ENCODE assay signal across 13 cellular contexts in the genomic region with DNA sequence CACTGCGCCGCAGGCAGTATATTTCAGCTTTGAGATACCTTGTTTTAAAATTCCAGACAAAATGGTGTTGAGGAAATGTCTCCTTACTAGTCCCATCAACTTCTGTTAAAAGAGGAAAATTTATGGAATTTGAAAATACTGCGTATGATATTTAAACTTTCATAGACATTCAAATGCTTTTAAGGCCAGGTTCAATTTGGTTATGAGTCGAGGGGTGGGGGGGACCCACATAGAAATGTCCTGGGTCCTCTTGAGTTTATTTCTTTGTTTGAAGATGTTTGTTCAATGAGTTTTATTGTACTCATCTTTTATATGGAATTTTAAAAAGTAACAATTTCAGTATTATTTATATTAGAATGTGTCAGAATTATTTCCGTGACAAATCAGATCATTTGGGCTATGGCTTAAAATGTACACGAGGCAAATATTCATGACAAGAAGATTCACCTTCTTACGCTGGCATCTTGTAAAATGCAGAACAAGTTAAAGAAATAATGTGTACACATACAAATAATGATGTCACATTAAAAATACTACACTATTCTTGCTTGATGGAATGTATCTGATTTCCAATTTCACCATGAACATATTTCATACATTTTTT. TPM values are rescaled to one million over a fixed set of nuclear protein-coding genes. Genes with fewer than 3 reads are reported as not detected.
DNase-seq lines count a peak whose midpoint lies in the region; ATAC-seq and TF ChIP-seq lines count a peak whose summit lies in the region.
"Had no signal": no experiment of that assay in that cellular context is flagged by ENCODE, and none has a peak within 500 bp of the region (broad histone marks: within the 10 kb centered on the region; RNA-seq: fewer than 3 reads in every experiment).

No MANE protein-coding gene starts in this region.

- peaks cover 25% of the 10 kb centered on the region for H3K4me1 Mint-ChIP-seq in activated CD8-positive, alpha-beta T cell treated with anti-CD3 and anti-CD28 coated beads, Interleukin-2, amount 10 ng/mL, durations not matched to agents 7 days and 5 days (ENCODE audit: low read depth)

- H3K4me1 ChIP-seq in heart left ventricle, result peaks cover 0 to 35% (median 0%) of the 10 kb centered on the region in 12 donors
- H3K4me1 ChIP-seq in mesendoderm (ENCODE audit: control insufficient read depth, low read depth, low read length), result no peaks in the 10 kb centered on the region
- H3K4me1 ChIP-seq in urinary bladder (ENCODE audit: insufficient read depth), result no peaks in the 10 kb centered on the region
- no peaks in the 10 kb centered on the region for H3K4me1 ChIP-seq in prostate gland (replicated peaks)
- peaks cover 4% of the 10 kb centered on the region for H3K4me1 ChIP-seq in mammary epithelial cell (ENCODE audit: insufficient read depth, low read length)
- H3K4me1 ChIP-seq: foreskin keratinocyte had no signal

- H3K36me3 ChIP-seq in heart left ventricle (no peaks in the 10 kb centered on the region), mesendoderm (ENCODE audit: control insufficient read depth, insufficient read depth, low read length) (no peaks in the 10 kb centered on the region), urinary bladder (ENCODE audit: insufficient read depth) (no peaks in the 10 kb centered on the region), prostate gland (no peaks in the 10 kb centered on the region), mammary epithelial cell (ENCODE audit: insufficient read depth, low read length) (no peaks in the 10 kb centered on the region)

- WGBS in heart left ventricle, 4 donors, result 73 to 83% (median 79%) methylated on average over 7 of the region's 7 CpGs
- WGBS in mesendoderm (ENCODE audit: extremely low coverage, insufficient coverage, low lambda C conversion rate), result no CpG with 5 or more reads among the region's 7 CpGs
- 69% methylated on average over 7 of the region's 7 CpGs for WGBS in urinary bladder
- 72% methylated on average over 7 of the region's 7 CpGs for WGBS in prostate gland
- WGBS in mammary epithelial cell (ENCODE audit: low coverage, missing lambda C conversion rate), result 90% methylated on average over 7 of the region's 7 CpGs

- BruUV-seq in mammary epithelial cell (replicated peaks; lab: Mats Ljungman, UMichigan), result no TSS peak

- intact Hi-C loops in heart left ventricle (cut with DNase I), result loop anchor here in 1 of 10 donors (10.0 kb wide), 1 partner anchor 101 kb away; no protein-coding TSS in a partner anchor
- intact Hi-C loops in left cardiac atrium (cut with DNase I), result no loop called here
- intact Hi-C loops in prostate gland (cut with DNase I), result no loop called here
- intact Hi-C loops in mammary epithelial cell (cut with micrococcal nuclease), result no loop called here

- dilution Hi-C loops in mammary epithelial cell (cut with HindIII; ENCODE audit: low sequenced_read_pairs), result no loop called here

- no peak overlapping the region for H3K9ac ChIP-seq in mesendoderm (ENCODE audit: low read length)
- H3K9ac ChIP-seq in mammary epithelial cell (ENCODE audit: insufficient read depth, low read length), result no peak overlapping the region

- no peaks in the 10 kb centered on the region for H3K79me2 ChIP-seq in mesendoderm (ENCODE audit: control insufficient read depth, insufficient read depth, low read length)
- no peaks in the 10 kb centered on the region for H3K79me2 ChIP-seq in mammary epithelial cell (ENCODE audit: insufficient read depth, low read length)

- no peak overlapping the region for H3K4ac ChIP-seq in mesendoderm (ENCODE audit: low read depth, low read length)

- H3K4me3 ChIP-seq in heart left ventricle (peak overlapping the region in 8 of 12 donors; percentile 27 to 76 (median 54)), mesendoderm (ENCODE audit: low read length) (no peak overlapping the region), urinary bladder (ENCODE audit: low read depth, low read length) (peak overlapping the region; percentile 61), prostate gland (no peak overlapping the region), mammary epithelial cell (replicated peaks in 1 of 3; ENCODE audit: insufficient read depth in 1 of 3, low read depth in 2 of 3, low read length in 3 of 3) (no peak overlapping the region)

- H3K27ac ChIP-seq in heart left ventricle, result peak overlapping the region in 2 of 12 donors; percentile 56 to 96
- H3K27ac ChIP-seq in mesendoderm (ENCODE audit: low read depth, low read length), result no peak overlapping the region
- no peak overlapping the region for H3K27ac ChIP-seq in urinary bladder (ENCODE audit: low read depth)
- H3K27ac ChIP-seq in prostate gland, result no peak overlapping the region
- no peak overlapping the region for H3K27ac ChIP-seq in mammary epithelial cell (ENCODE audit: insufficient read depth, low read depth, low read length)
- H3K27ac ChIP-seq: foreskin keratinocyte had no signal

- no peak overlapping the region for H2AK5ac ChIP-seq in mesendoderm (ENCODE audit: low read length)

- H3K4me3 Mint-ChIP-seq in activated CD8-positive, alpha-beta T cell treated with anti-CD3 and anti-CD28 coated beads, Interleukin-2, amount 10 ng/mL, durations not matched to agents 7 days and 5 days, result peak overlapping the region; percentile 92

- H4K8ac ChIP-seq in mesendoderm (ENCODE audit: low read depth, low read length), result no peak overlapping the region

- no peak overlapping the region for H4K5ac ChIP-seq in mesendoderm (ENCODE audit: low read length)

- CTCF ChIA-PET in activated CD8-positive, alpha-beta T cell treated with anti-CD3 and anti-CD28 coated beads, Interleukin-2, amount 10 ng/mL, durations not matched to agents 7 days and 5 days (lab: Charles Lee), result interaction anchor here (0.7 to 12.9 kb wide), 15 partner anchors 10 to 161 kb away, joined by 3 to 197 read pairs (median 4); no protein-coding TSS in a partner anchor
- CTCF ChIA-PET in mammary epithelial cell (lab: Charles Lee; ENCODE audit: low non-redundant PET), result no interaction called here

- in situ Hi-C loops in mammary epithelial cell (cut with MboI; ENCODE audit: low sequenced_read_pairs in 2 of 2), result no loop called here

- no peak overlapping the region for H2AFZ ChIP-seq in mammary epithelial cell (ENCODE audit: low read depth, low read length)

- no peak overlapping the region for H2BK120ac ChIP-seq in mesendoderm (ENCODE audit: low read depth, low read length)

- H3K4me2 ChIP-seq in mesendoderm (ENCODE audit: low read length) (no peak overlapping the region), mammary epithelial cell (ENCODE audit: insufficient read depth, low read depth, low read length) (no peak overlapping the region)

- no peak for DNase-seq in heart left ventricle
- no peak for DNase-seq in left cardiac atrium
- no peak for DNase-seq in activated CD8-positive, alpha-beta T cell treated with anti-CD3 and anti-CD28 coated beads, Interleukin-2, amount 10 ng/mL, durations not matched to agents 7 days and 5 days
- no peak for DNase-seq in mesendoderm
- no peak for DNase-seq in anterior cingulate cortex (lab: John Stamatoyannopoulos, UW)
- no peak for DNase-seq in prostate gland (ENCODE audit: low spot score)
- no peak for DNase-seq in mammary epithelial cell
- DNase-seq: foreskin keratinocyte, IMR-90, NCI-H446, SHP77 treated with DMSO at 0.1 percent for 48 hours had no signal

- no peak for TF ChIP-seq POLR2A in heart left ventricle (IDR thresholded peaks at IDR 0.05)
- no peak for TF ChIP-seq POLR2A in prostate gland (IDR thresholded peaks at IDR 0.05)

- peaks cover 13 to 69% (median 25%) of the 10 kb centered on the region in 9 donors for H3K27me3 ChIP-seq in heart left ventricle
- H3K27me3 ChIP-seq in mesendoderm (ENCODE audit: insufficient read depth, low read length, poor library complexity), result peaks cover 13% of the 10 kb centered on the region
- H3K27me3 ChIP-seq in prostate gland (replicated peaks; ENCODE audit: insufficient read depth), result no peaks in the 10 kb centered on the region
- peaks cover 39% of the 10 kb centered on the region for H3K27me3 ChIP-seq in mammary epithelial cell (ENCODE audit: insufficient read depth, low read length)

- no peak overlapping the region for H2BK15ac ChIP-seq in mesendoderm (replicated peaks; ENCODE audit: low read depth)

- H3K27ac Mint-ChIP-seq in activated CD8-positive, alpha-beta T cell treated with anti-CD3 and anti-CD28 coated beads, Interleukin-2, amount 10 ng/mL, durations not matched to agents 7 days and 5 days, result peak overlapping the region; percentile 98

- peak overlapping the region; percentile 35 for H3K23ac ChIP-seq in mesendoderm (ENCODE audit: low read length)

- H3K18ac ChIP-seq in mesendoderm (ENCODE audit: low read length), result no peak overlapping the region

- TF ChIP-seq CTCF in heart left ventricle (IDR thresholded peaks at IDR 0.05), result no peak
- TF ChIP-seq CTCF in prostate gland (IDR thresholded peaks at IDR 0.05), result no peak
- no peak for TF ChIP-seq CTCF in mammary epithelial cell (conservative IDR thresholded peaks at IDR 0.05 in 1 of 2, IDR thresholded peaks at IDR 0.05 in 1 of 2; ENCODE audit: extremely low read depth in 1 of 2, insufficient read depth in 1 of 2, low read depth in 1 of 2, low read length in 2 of 2)

- POLR2A ChIA-PET in activated CD8-positive, alpha-beta T cell treated with anti-CD3 and anti-CD28 coated beads, Interleukin-2, amount 10 ng/mL, durations not matched to agents 7 days and 5 days (lab: Charles Lee), result interaction anchor here (1.0 to 11.8 kb wide), 20 partner anchors 9 to 160 kb away, joined by 3 to 142 read pairs (median 6); no protein-coding TSS in a partner anchor

- no peaks in the 10 kb centered on the region for H3K9me3 Mint-ChIP-seq in activated CD8-positive, alpha-beta T cell treated with anti-CD3 and anti-CD28 coated beads, Interleukin-2, amount 10 ng/mL, durations not matched to agents 7 days and 5 days (ENCODE audit: insufficient read depth)

- H4K20me1 ChIP-seq in mammary epithelial cell (ENCODE audit: insufficient read depth, low read length), result no peaks in the 10 kb centered on the region

- ATAC-seq in heart left ventricle (no peak), left cardiac atrium (no peak)
- ATAC-seq in activated CD8-positive, alpha-beta T cell treated with anti-CD3 and anti-CD28 coated beads, Interleukin-2, amount 10 ng/mL, durations not matched to agents 7 days and 5 days, result no peak
- ATAC-seq: foreskin keratinocyte, left lobe of liver had no signal

- H2BK5ac ChIP-seq in mesendoderm (ENCODE audit: low read length), result no peak overlapping the region

- no peak overlapping the region for H3K56ac ChIP-seq in mesendoderm (ENCODE audit: low read length)

- H3K27me3 Mint-ChIP-seq in activated CD8-positive, alpha-beta T cell treated with anti-CD3 and anti-CD28 coated beads, Interleukin-2, amount 10 ng/mL, durations not matched to agents 7 days and 5 days (ENCODE audit: low read depth), result no peaks in the 10 kb centered on the region

- H3K79me1 ChIP-seq in mesendoderm (ENCODE audit: low read length), result no peaks in the 10 kb centered on the region

- H3K9me3 ChIP-seq in heart left ventricle (no peaks in the 10 kb centered on the region), prostate gland (no peaks in the 10 kb centered on the region), mammary epithelial cell (replicated peaks; ENCODE audit: insufficient read depth, low read length) (no peaks in the 10 kb centered on the region)

- H3K36me3 Mint-ChIP-seq in activated CD8-positive, alpha-beta T cell treated with anti-CD3 and anti-CD28 coated beads, Interleukin-2, amount 10 ng/mL, durations not matched to agents 7 days and 5 days (ENCODE audit: low read depth), result peaks cover 61% of the 10 kb centered on the region

RNA-seq across cellular contexts. Expression of a gene that starts 1.3 kb away (rescaled TPM):
- 10 to 100 TPM in 2 of 9 donors, 1 to 10 TPM in 6, under 1 TPM in 1; 0.90 to 27.8 (median 3.2) TPM for total RNA-seq in heart left ventricle
- under 1 TPM; 0.30 to 0.82 TPM for polyA plus RNA-seq in heart left ventricle
- total RNA-seq in left cardiac atrium, result 1 to 10 TPM; 4.4 to 9.2 TPM
- 100 to 1,000 TPM; 370 to 374 TPM for total RNA-seq in activated CD8-positive, alpha-beta T cell treated with anti-CD3 and anti-CD28 coated beads, Interleukin-2, amount 10 ng/mL, durations not matched to agents 7 days and 5 days
- polyA plus RNA-seq in mesendoderm (2013, experiment 1 of 2), result 0.29 TPM
- 0.31 TPM for polyA plus RNA-seq in mesendoderm (2013, experiment 2 of 2)
- total RNA-seq in urinary bladder, result 7.8 TPM
- 3.5 TPM for polyA plus RNA-seq in urinary bladder
- total RNA-seq in prostate gland, result 1 to 10 TPM; 2.7 to 7.7 TPM
- not detected for total RNA-seq in mammary epithelial cell
- polyA plus RNA-seq in mammary epithelial cell, result 0.01 TPM
- not detected for polyA minus RNA-seq in mammary epithelial cell
- total RNA-seq: foreskin keratinocyte, IMR-90 had no signal
- polyA plus RNA-seq: foreskin keratinocyte, IMR-90 had no signal

Comparison
In these comparisons a context has a peak if more than half of its experiments do, and no peak if none do; other contexts are left out.
1. H3K4me3 ChIP-seq: peak in heart left ventricle (8 of 12) and urinary bladder (single experiment); none in mesendoderm (single experiment), prostate gland (0 of 2) and mammary epithelial cell (0 of 3).
2. RNA of a gene that starts 1.3 kb away (total RNA-seq): 370 to 374 TPM in activated CD8-positive, alpha-beta T cell treated with anti-CD3 and anti-CD28 coated beads, Interleukin-2, amount 10 ng/mL, durations not matched to agents 7 days and 5 days; 4.4 to 9.2 TPM in left cardiac atrium, 7.8 TPM in urinary bladder (single experiment), 2.7 to 7.7 TPM in prostate gland, 0.90 to 27.8 TPM in heart left ventricle and not detected in mammary epithelial cell; every median in the first group is over 10 times any median in the second.